In genomic region chr1:230222678-230223077, GRCh38 we compare ENCODE assay signal across 1 cellular context.
TF ChIP-seq lines count a peak whose summit lies in the region.

No MANE protein-coding gene starts in this region.

TF ChIP-seq in WTC11, 78 proteins besides CTCF, POLR2A, EP300 and RAD21 (continued from another document):
- no peak for TF ChIP-seq E2F4 (CRISPR knock-in tag; IDR thresholded peaks at IDR 0.05; ENCODE audit: borderline replicate concordance, low read depth)
- no peak for TF ChIP-seq GTF2I (CRISPR knock-in tag; conservative IDR thresholded peaks at IDR 0.05)
- no peak for TF ChIP-seq USF2 (CRISPR knock-in tag; IDR thresholded peaks at IDR 0.05)
- TF ChIP-seq CREB1 (CRISPR knock-in tag; IDR thresholded peaks at IDR 0.05) = no peak
- no peak for TF ChIP-seq SOX15 (CRISPR knock-in tag; IDR thresholded peaks at IDR 0.05)
- no peak for TF ChIP-seq MXD4 (CRISPR knock-in tag; IDR thresholded peaks at IDR 0.05; ENCODE audit: borderline replicate concordance)
- no peak for TF ChIP-seq ZNF281 (CRISPR knock-in tag; IDR thresholded peaks at IDR 0.05)
